21 cellular contexts compared by ENCODE assay signal in genomic region chr6:157073596-157073995, GRCh38.
"Had no signal": no experiment of that assay in that cellular context is flagged by ENCODE, and none has a peak within 500 bp of the region (broad histone marks: within the 10 kb centered on the region; RNA-seq: fewer than 3 reads in every experiment).

No MANE protein-coding gene starts in this region.

- H3K9me3 ChIP-seq: adrenal gland, psoas muscle, thyroid gland had no signal

- H3K9me3 Mint-ChIP-seq: activated CD4-positive, alpha-beta T cell treated with anti-CD3 and anti-CD28 coated beads, Interleukin-2, amount 10 ng/mL, durations not matched to agents 24 days and 14 days; activated CD8-positive, alpha-beta T cell treated with anti-CD3 and anti-CD28 coated beads for 36 hours; immature natural killer cell; memory B cell; neural progenitor cell; stimulated activated naive CD8-positive, alpha-beta T cell treated with anti-CD3 and anti-CD28 coated beads, Interleukin-15, Interleukin-2, amounts not matched to agents 100 ng/mL and 50 ng/mL, for 24 hours; T-helper 1 cell treated with Interleukin-12 subunit alpha and Interleukin-12 subunit beta and Interleukin-4 antibody, amounts not matched to agents 30 μg/mL and 1 μg/mL, for 36 hours had no signal

- H3K27ac Mint-ChIP-seq: activated CD4-positive, alpha-beta T cell treated with anti-CD3 and anti-CD28 coated beads, Interleukin-2, amount 10 ng/mL, durations not matched to agents 24 days and 14 days; activated CD8-positive, alpha-beta memory T cell treated with anti-CD3 and anti-CD28 coated beads, Interleukin-2, amount 10 ng/mL, durations not matched to agents 7 days and 5 days; activated CD8-positive, alpha-beta T cell treated with anti-CD3 and anti-CD28 coated beads for 36 hours; activated naive CD8-positive, alpha-beta T cell; memory B cell; neural progenitor cell; stimulated activated naive CD8-positive, alpha-beta T cell treated with anti-CD3 and anti-CD28 coated beads, Interleukin-15, Interleukin-2, amounts not matched to agents 100 ng/mL and 50 ng/mL, for 24 hours; T-helper 1 cell treated with Interleukin-12 subunit alpha and Interleukin-12 subunit beta and Interleukin-4 antibody, amounts not matched to agents 30 μg/mL and 1 μg/mL, for 36 hours had no signal

- H3K36me3 ChIP-seq: adrenal gland, neural progenitor cell, thyroid gland had no signal

- H3K4me3 Mint-ChIP-seq: activated CD4-positive, alpha-beta T cell treated with anti-CD3 and anti-CD28 coated beads, Interleukin-2, amount 10 ng/mL, durations not matched to agents 24 days and 14 days; activated CD8-positive, alpha-beta memory T cell treated with anti-CD3 and anti-CD28 coated beads, Interleukin-2, amount 10 ng/mL, durations not matched to agents 7 days and 5 days; activated CD8-positive, alpha-beta T cell treated with anti-CD3 and anti-CD28 coated beads for 36 hours; activated naive CD8-positive, alpha-beta T cell; immature natural killer cell; memory B cell; neural progenitor cell; stimulated activated naive CD8-positive, alpha-beta T cell treated with anti-CD3 and anti-CD28 coated beads, Interleukin-15, Interleukin-2, amounts not matched to agents 100 ng/mL and 50 ng/mL, for 24 hours; T-helper 1 cell treated with Interleukin-12 subunit alpha and Interleukin-12 subunit beta and Interleukin-4 antibody, amounts not matched to agents 30 μg/mL and 1 μg/mL, for 36 hours had no signal

- H3K27me3 Mint-ChIP-seq: activated CD4-positive, alpha-beta T cell treated with anti-CD3 and anti-CD28 coated beads, Interleukin-2, amount 10 ng/mL, durations not matched to agents 24 days and 14 days; activated CD8-positive, alpha-beta memory T cell treated with anti-CD3 and anti-CD28 coated beads, Interleukin-2, amount 10 ng/mL, durations not matched to agents 7 days and 5 days; activated CD8-positive, alpha-beta T cell treated with anti-CD3 and anti-CD28 coated beads for 36 hours; activated naive CD8-positive, alpha-beta T cell; memory B cell; stimulated activated naive CD8-positive, alpha-beta T cell treated with anti-CD3 and anti-CD28 coated beads, Interleukin-15, Interleukin-2, amounts not matched to agents 100 ng/mL and 50 ng/mL, for 24 hours had no signal

- H3K9ac ChIP-seq: neural progenitor cell had no signal

- H3K4me3 ChIP-seq: adrenal gland, neural progenitor cell, psoas muscle, thyroid gland had no signal

- ATAC-seq: activated CD8-positive, alpha-beta memory T cell treated with anti-CD3 and anti-CD28 coated beads, Interleukin-2, amount 10 ng/mL, durations not matched to agents 7 days and 5 days; activated CD8-positive, alpha-beta T cell treated with anti-CD3 and anti-CD28 coated beads for 36 hours; foreskin keratinocyte had no signal

- H3K27me3 ChIP-seq: adrenal gland, foreskin keratinocyte, neural progenitor cell, thyroid gland had no signal

- H3K27ac ChIP-seq: adrenal gland, foreskin keratinocyte, neural progenitor cell, psoas muscle, thyroid gland had no signal

- DNase-seq: activated CD4-positive, alpha-beta T cell treated with anti-CD3 and anti-CD28 coated beads, Interleukin-2, amount 10 ng/mL, durations not matched to agents 24 days and 14 days; activated CD8-positive, alpha-beta memory T cell treated with anti-CD3 and anti-CD28 coated beads, Interleukin-2, amount 10 ng/mL, durations not matched to agents 7 days and 5 days; activated CD8-positive, alpha-beta T cell treated with anti-CD3 and anti-CD28 coated beads for 36 hours; activated naive CD4-positive, alpha-beta T cell; activated T-cell treated with anti-CD3 and anti-CD28 coated beads for 4 hours; adrenal gland; erythroblast; foreskin keratinocyte; immature natural killer cell; psoas muscle; right cardiac atrium; stimulated activated CD4-positive, alpha-beta T cell treated with anti-CD3 and anti-CD28 coated beads, Interleukin-12 subunit alpha, Interleukin-12 subunit beta, amount 100 ng/mL, for 4 hours; stimulated activated CD4-positive, alpha-beta T cell treated with anti-CD3 and anti-CD28 coated beads, Interleukin-4, amount 100 ng/mL, for 4 hours; substantia nigra; T1000; thyroid gland had no signal
